In the genomic region with DNA sequence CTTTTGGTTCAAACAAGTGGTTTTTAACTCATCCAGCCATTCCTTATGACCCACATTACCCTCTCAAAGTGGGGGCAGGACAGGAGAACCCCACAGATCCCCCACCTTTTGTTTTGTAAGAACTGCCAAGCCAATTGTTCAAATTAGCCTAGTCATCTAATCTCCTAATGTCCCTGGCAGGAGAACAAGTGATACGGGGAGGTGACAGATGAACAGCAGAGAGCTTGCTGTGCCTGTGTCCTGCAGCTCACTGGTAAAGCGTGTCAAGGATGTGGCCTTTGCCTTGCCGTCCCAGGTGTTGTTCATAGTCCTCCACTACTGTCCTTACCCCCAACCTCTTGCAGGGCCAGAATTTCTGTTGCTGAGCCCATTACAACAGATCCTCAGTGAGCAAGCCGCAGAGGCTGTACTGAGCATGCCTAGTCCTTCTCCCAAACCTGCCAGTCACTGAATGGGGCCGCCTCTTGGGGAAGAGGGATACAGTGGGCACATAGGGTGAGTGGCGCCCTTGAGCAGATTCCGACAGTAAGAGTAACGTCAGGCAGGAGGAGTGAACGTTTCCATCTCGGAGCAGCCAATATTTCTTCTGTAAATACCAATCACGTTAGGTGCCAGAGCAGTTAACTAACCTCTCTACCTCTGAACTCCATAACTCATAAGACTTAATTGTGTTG, we compare ENCODE assay signal across 19 cellular contexts.
DNase-seq lines count a peak whose midpoint lies in the region; ATAC-seq, FAIRE-seq and TF ChIP-seq lines count a peak whose summit lies in the region.
"Had no signal": no experiment of that assay in that cellular context is flagged by ENCODE, and none has a peak within 500 bp of the region (broad histone marks: within the 10 kb centered on the region; RNA-seq: fewer than 3 reads in every experiment).

No MANE protein-coding gene starts in this region.

- H3K27ac Mint-ChIP-seq in T-cell (peak overlapping the region; percentile 10 to 19), nephron (peak overlapping the region; percentile 89 to 94 (median 94)), osteocyte (ENCODE audit: unreplicated experiment) (no peak overlapping the region)
- H3K27ac Mint-ChIP-seq: activated CD8-positive, alpha-beta T cell treated with anti-CD3 and anti-CD28 coated beads, Interleukin-2, amount 10 ng/mL, durations not matched to agents 7 days and 5 days; activated T-helper 1 cell treated with anti-CD3 and anti-CD28 coated beads, Interleukin-12 subunit alpha, Interleukin-12 subunit beta, Interleukin-2, Interleukin-4 antibody, amounts not matched to agents 30 ng/mL and 10 ng/mL and 1 ng/mL, durations not matched to agents 14 hours and 24 hours and 36 hours had no signal

- no peaks in the 10 kb centered on the region for H3K9me3 Mint-ChIP-seq in T-cell
- no peaks in the 10 kb centered on the region for H3K9me3 Mint-ChIP-seq in nephron
- H3K9me3 Mint-ChIP-seq in osteocyte (ENCODE audit: unreplicated experiment): no peaks in the 10 kb centered on the region
- H3K9me3 Mint-ChIP-seq: activated T-helper 1 cell treated with anti-CD3 and anti-CD28 coated beads, Interleukin-12 subunit alpha, Interleukin-12 subunit beta, Interleukin-2, Interleukin-4 antibody, amounts not matched to agents 30 ng/mL and 10 ng/mL and 1 ng/mL, durations not matched to agents 14 hours and 24 hours and 36 hours; CD4-positive, CD25-positive, alpha-beta regulatory T cell had no signal

- no peak overlapping the region for H3K9ac ChIP-seq in colonic mucosa (ENCODE audit: low read depth in 2 of 2, low read length in 2 of 2)
- H3K9ac ChIP-seq: KMS-11 had no signal

- peak; percentile 49 to 74; a peak in 3 of 6 replicates for ATAC-seq in A549
- ATAC-seq in T-cell (replicated peaks in 1 of 4): no peak
- no peak for ATAC-seq in gastroesophageal sphincter
- ATAC-seq in upper lobe of right lung: no peak
- ATAC-seq: activated CD8-positive, alpha-beta T cell treated with anti-CD3 and anti-CD28 coated beads, Interleukin-2, amount 10 ng/mL, durations not matched to agents 7 days and 5 days had no signal

- no peaks in the 10 kb centered on the region for H3K27me3 Mint-ChIP-seq in T-cell
- no peaks in the 10 kb centered on the region for H3K27me3 Mint-ChIP-seq in nephron (ENCODE audit: low read depth)
- no peaks in the 10 kb centered on the region for H3K27me3 Mint-ChIP-seq in osteocyte (ENCODE audit: unreplicated experiment)
- H3K27me3 Mint-ChIP-seq: CD4-positive, CD25-positive, alpha-beta regulatory T cell had no signal

- TF ChIP-seq EP300 in A549 (IDR thresholded peaks at IDR 0.05): no peak
- TF ChIP-seq EP300 in gastroesophageal sphincter (IDR thresholded peaks at IDR 0.05): no peak

- no peak for FAIRE-seq in A549 (lab: Jason Lieb, UNC)
- FAIRE-seq: small intestine had no signal

- no peaks in the 10 kb centered on the region for H3K27me3 ChIP-seq in gastroesophageal sphincter
- H3K27me3 ChIP-seq in upper lobe of right lung: no peaks in the 10 kb centered on the region
- no peaks in the 10 kb centered on the region for H3K27me3 ChIP-seq in colonic mucosa

- no peaks in the 10 kb centered on the region for H3K9me3 ChIP-seq in A549
- no peaks in the 10 kb centered on the region for H3K9me3 ChIP-seq in gastroesophageal sphincter
- no peaks in the 10 kb centered on the region for H3K9me3 ChIP-seq in upper lobe of right lung
- H3K9me3 ChIP-seq in colonic mucosa: no peaks in the 10 kb centered on the region

- no peak for TF ChIP-seq CTCF in A549 (IDR thresholded peaks at IDR 0.05)
- TF ChIP-seq CTCF in gastroesophageal sphincter (IDR thresholded peaks at IDR 0.05): no peak
- TF ChIP-seq CTCF in nephron (IDR thresholded peaks at IDR 0.05; ENCODE audit: unreplicated experiment in 3 of 3): no peak
- TF ChIP-seq CTCF in osteocyte (IDR thresholded peaks at IDR 0.05): no peak
- no peak for TF ChIP-seq CTCF in upper lobe of right lung (IDR thresholded peaks at IDR 0.05)
- TF ChIP-seq CTCF in colonic mucosa (IDR thresholded peaks at IDR 0.05): no peak

- H3K36me3 ChIP-seq in gastroesophageal sphincter (no peaks in the 10 kb centered on the region), upper lobe of right lung (no peaks in the 10 kb centered on the region), colonic mucosa (no peaks in the 10 kb centered on the region)

- no peak for DNase-seq in A549 (ENCODE audit: low read depth in 1 of 2, low spot score in 1 of 2)
- no peak for DNase-seq in T-cell
- no peak for DNase-seq in osteocyte (ENCODE audit: extremely low spot score, unreplicated experiment)
- no peak for DNase-seq in upper lobe of right lung
- DNase-seq in NCI-H1436 treated with DMSO at 0.1 percent for 48 hours (lab: John Stamatoyannopoulos, UW): no peak
- no peak for DNase-seq in colonic mucosa
- DNase-seq: activated CD8-positive, alpha-beta T cell treated with anti-CD3 and anti-CD28 coated beads, Interleukin-2, amount 10 ng/mL, durations not matched to agents 7 days and 5 days; amygdala; CD4-positive, CD25-positive, alpha-beta regulatory T cell; cortex of kidney; DND-41; glutamatergic neuron; islet precursor cell; small intestine had no signal

- H3K27ac ChIP-seq in A549 (no peak overlapping the region), gastroesophageal sphincter (peak overlapping the region in 3 of 4 donors; percentile 12 to 84 (median 78)), upper lobe of right lung (no peak overlapping the region), colonic mucosa (no peak overlapping the region)
- H3K27ac ChIP-seq: KMS-11, VCaP had no signal

- H3K4me3 ChIP-seq in A549 (no peak overlapping the region), gastroesophageal sphincter (no peak overlapping the region), upper lobe of right lung (no peak overlapping the region), colonic mucosa (no peak overlapping the region)

- peaks cover 41 to 49% (median 46%) of the 10 kb centered on the region in 3 donors for H3K4me1 Mint-ChIP-seq in T-cell
- H3K4me1 Mint-ChIP-seq in nephron: peaks cover 68% of the 10 kb centered on the region
- H3K4me1 Mint-ChIP-seq in osteocyte (ENCODE audit: unreplicated experiment): peaks cover 40% of the 10 kb centered on the region

- intact Hi-C loops in upper lobe of right lung (cut with DNase I): no loop called here
- intact Hi-C loops in colonic mucosa (cut with DNase I): loop anchor here (5.0 kb wide), 1 partner anchor 228 kb away; no protein-coding TSS in a partner anchor

- no peaks in the 10 kb centered on the region for H3K4me1 ChIP-seq in A549
- H3K4me1 ChIP-seq in gastroesophageal sphincter: peaks cover 24 to 75% (median 24%) of the 10 kb centered on the region in 3 donors
- H3K4me1 ChIP-seq in upper lobe of right lung: peaks cover 40% of the 10 kb centered on the region
- no peaks in the 10 kb centered on the region for H3K4me1 ChIP-seq in colonic mucosa

- TF ChIP-seq POLR2A in A549 (IDR thresholded peaks at IDR 0.05; ENCODE audit: low read length): no peak
- TF ChIP-seq POLR2A in gastroesophageal sphincter (IDR thresholded peaks at IDR 0.05): no peak

- POLR2A ChIA-PET in A549 (lab: Yijun Ruan, JAX) (no interaction called here), T-cell (lab: Charles Lee) (no interaction called here)

- TF ChIP-seq RAD21 in A549 (conservative IDR thresholded peaks at IDR 0.05 in 1 of 2, IDR thresholded peaks at IDR 0.05 in 1 of 2): no peak

- WGBS in A549 (ENCODE audit: missing lambda C conversion rate): 72% methylated on average over 11 of the region's 11 CpGs
- 62 to 69% methylated on average over 2 to 8 of the region's 11 CpGs for WGBS in gastroesophageal sphincter (ENCODE audit: low coverage in 1 of 2), 2 donors

- CTCF ChIA-PET in A549 (lab: Yijun Ruan, JAX): no interaction called here
- CTCF ChIA-PET in T-cell (lab: Charles Lee): interaction anchor here in 1 of 2 donors (0.6 kb wide), 1 partner anchor 130 kb away, joined by 8 read pairs; no protein-coding TSS in a partner anchor

- H3K36me3 Mint-ChIP-seq in T-cell: no peaks in the 10 kb centered on the region
- H3K36me3 Mint-ChIP-seq in nephron (ENCODE audit: low read depth): no peaks in the 10 kb centered on the region
- no peaks in the 10 kb centered on the region for H3K36me3 Mint-ChIP-seq in osteocyte (ENCODE audit: unreplicated experiment)
- H3K36me3 Mint-ChIP-seq: CD4-positive, CD25-positive, alpha-beta regulatory T cell had no signal

- no peak overlapping the region for H3K4me2 ChIP-seq in A549
- H3K4me2 ChIP-seq: KMS-11 had no signal

- no peak overlapping the region for H3K4me3 Mint-ChIP-seq in T-cell
- H3K4me3 Mint-ChIP-seq in nephron: peak overlapping the region; percentile 1 to 33 (median 13)
- H3K4me3 Mint-ChIP-seq in osteocyte (ENCODE audit: unreplicated experiment): no peak overlapping the region
- H3K4me3 Mint-ChIP-seq: activated CD8-positive, alpha-beta T cell treated with anti-CD3 and anti-CD28 coated beads, Interleukin-2, amount 10 ng/mL, durations not matched to agents 7 days and 5 days; activated T-helper 1 cell treated with anti-CD3 and anti-CD28 coated beads, Interleukin-12 subunit alpha, Interleukin-12 subunit beta, Interleukin-2, Interleukin-4 antibody, amounts not matched to agents 30 ng/mL and 10 ng/mL and 1 ng/mL, durations not matched to agents 14 hours and 24 hours and 36 hours; CD4-positive, CD25-positive, alpha-beta regulatory T cell had no signal

TF ChIP-seq in A549, 52 proteins besides CTCF, POLR2A, EP300 and RAD21:
- TF ChIP-seq CBX8 (IDR thresholded peaks at IDR 0.05): no peak
- TF ChIP-seq RFX5 (IDR thresholded peaks at IDR 0.05): no peak
- TF ChIP-seq PHF8 (IDR thresholded peaks at IDR 0.05; ENCODE audit: borderline replicate concordance, low read depth): no peak
- TF ChIP-seq KDM5A (IDR thresholded peaks at IDR 0.05): no peak
- no peak for TF ChIP-seq POLR2AphosphoS2 (conservative IDR thresholded peaks at IDR 0.05; ENCODE audit: low read length)
- TF ChIP-seq MAFK (IDR thresholded peaks at IDR 0.05; ENCODE audit: partially characterized antibody): peak; percentile 51
TF ChIP-seq in A549: peak in this region for 1.

Comparison
In these comparisons a context has a peak if more than half of its experiments do, and no peak if none do; other contexts are left out.
1. ATAC-seq: peak in A549 (2 of 2); none in T-cell (0 of 4), gastroesophageal sphincter (single experiment) and upper lobe of right lung (single experiment).
2. H3K27ac ChIP-seq: peak in gastroesophageal sphincter (3 of 4); none in A549 (0 of 2), upper lobe of right lung (single experiment) and colonic mucosa (single experiment).
3. H3K4me3 Mint-ChIP-seq: peak in nephron (3 of 3); none in T-cell (0 of 3) and osteocyte (single experiment).